ENCODE assay signal across 1 cellular context in the genomic region with DNA sequence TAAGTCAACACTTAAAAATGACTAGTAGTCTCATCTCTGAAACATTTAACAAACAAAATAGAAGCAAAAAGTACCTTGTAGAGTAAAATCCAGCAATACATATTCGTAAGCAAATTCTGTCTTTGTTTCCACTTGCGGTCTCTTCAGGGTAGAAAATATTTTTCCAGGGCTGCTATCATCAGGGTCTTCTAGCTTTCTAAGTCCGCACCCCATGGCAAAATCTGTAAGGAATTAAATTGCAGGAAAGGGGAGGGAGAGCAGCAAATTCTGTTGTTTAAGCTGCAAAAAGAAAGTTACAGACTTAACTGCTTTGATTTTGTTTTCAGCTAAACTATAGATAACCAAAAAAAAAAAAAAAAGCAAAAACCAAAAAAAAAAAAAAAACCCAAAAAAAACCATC.
TF ChIP-seq lines count a peak whose summit lies in the region.

A gene with protein sequence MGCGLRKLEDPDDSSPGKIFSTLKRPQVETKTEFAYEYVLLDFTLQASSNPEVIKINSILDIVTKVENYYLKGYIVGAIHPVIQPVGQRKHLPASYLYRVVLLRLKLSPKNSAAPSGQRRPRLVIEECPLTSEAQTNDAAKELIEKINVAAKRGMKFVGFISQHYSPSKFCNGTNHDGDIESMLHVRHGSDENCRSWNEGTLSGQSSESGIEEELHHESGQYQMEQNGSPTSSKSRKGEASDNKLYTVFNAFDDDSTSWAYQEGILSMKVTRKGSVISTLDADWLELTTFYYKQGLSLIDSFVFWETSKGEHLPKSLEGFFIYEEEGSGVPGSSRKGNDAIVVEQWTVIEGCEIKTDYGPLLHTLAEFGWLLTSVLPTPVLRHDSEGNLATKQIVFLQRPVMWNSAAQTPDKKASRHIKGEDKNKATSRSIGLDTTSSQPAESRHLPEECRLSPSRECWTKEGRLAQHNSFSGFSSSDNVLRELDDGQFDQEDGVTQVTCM (minus strand): TSS at position 342 of the 400 bp plus-strand sequence. CDS start 129 bp downstream, at position 213.

TF ChIP-seq in IMR-90, 13 proteins besides CTCF, POLR2A, EP300 and RAD21 (continued from another document):
- TF ChIP-seq, protein P1, sequence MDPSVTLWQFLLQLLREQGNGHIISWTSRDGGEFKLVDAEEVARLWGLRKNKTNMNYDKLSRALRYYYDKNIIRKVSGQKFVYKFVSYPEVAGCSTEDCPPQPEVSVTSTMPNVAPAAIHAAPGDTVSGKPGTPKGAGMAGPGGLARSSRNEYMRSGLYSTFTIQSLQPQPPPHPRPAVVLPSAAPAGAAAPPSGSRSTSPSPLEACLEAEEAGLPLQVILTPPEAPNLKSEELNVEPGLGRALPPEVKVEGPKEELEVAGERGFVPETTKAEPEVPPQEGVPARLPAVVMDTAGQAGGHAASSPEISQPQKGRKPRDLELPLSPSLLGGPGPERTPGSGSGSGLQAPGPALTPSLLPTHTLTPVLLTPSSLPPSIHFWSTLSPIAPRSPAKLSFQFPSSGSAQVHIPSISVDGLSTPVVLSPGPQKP (IDR thresholded peaks at IDR 0.05; ENCODE audit: borderline replicate concordance, low read depth, low read length) = no peak
- no peak for TF ChIP-seq MAZ (IDR thresholded peaks at IDR 0.05; ENCODE audit: borderline replicate concordance, low read depth, low read length)
- TF ChIP-seq NFE2L2 (IDR thresholded peaks at IDR 0.05; ENCODE audit: low read depth, low read length) = no peak
- no peak for TF ChIP-seq CEBPB (IDR thresholded peaks at IDR 0.05; ENCODE audit: low read depth, low read length)
TF ChIP-seq in IMR-90: peak in this region for 0.
